In genomic region chr10:86083664-86084175, GRCh38 we compare ENCODE assay signal across 24 cellular contexts.
"Had no signal": no experiment of that assay in that cellular context is flagged by ENCODE, and none has a peak within 500 bp of the region (broad histone marks: within the 10 kb centered on the region; RNA-seq: fewer than 3 reads in every experiment).

No MANE protein-coding gene starts in this region.

- ATAC-seq: activated CD4-positive, alpha-beta T cell treated with anti-CD3 and anti-CD28 coated beads for 36 hours; activated naive CD4-positive, alpha-beta T cell treated with anti-CD3 and anti-CD28 coated beads, Interleukin-2, amount 50 U/mL, for 72 hours; activated T-cell treated with anti-CD3 and anti-CD28 coated beads, Interleukin-2, amount 50 U/mL, for 4 hours; activated T-helper 17 cell treated with anti-CD3 and anti-CD28 coated beads, Interleukin-2, amount 50 U/mL, for 72 hours; effector memory CD8-positive, alpha-beta T cell; gastroesophageal sphincter; left colon; pancreas; psoas muscle had no signal

- H3K27ac Mint-ChIP-seq: activated CD4-positive, alpha-beta T cell treated with anti-CD3 and anti-CD28 coated beads for 36 hours; activated naive CD4-positive, alpha-beta T cell treated with anti-CD3 and anti-CD28 coated beads, Interleukin-2, amount 50 U/mL, for 72 hours; activated T-helper 17 cell treated with anti-CD3 and anti-CD28 coated beads, Interleukin-2, amount 50 U/mL, for 72 hours; effector memory CD8-positive, alpha-beta T cell; nephron had no signal

- H3K27ac ChIP-seq: breast epithelium, colonic mucosa, dorsolateral prefrontal cortex, gastroesophageal sphincter, neutrophil, pancreas, psoas muscle, testis, transverse colon had no signal

- H3K36me3 ChIP-seq: breast epithelium, colonic mucosa, gastroesophageal sphincter, neutrophil, pancreas, transverse colon had no signal

- H3K4me1 ChIP-seq: breast epithelium, colonic mucosa, gastroesophageal sphincter, pancreas, psoas muscle, testis, transverse colon had no signal

- H3K36me3 Mint-ChIP-seq: activated naive CD4-positive, alpha-beta T cell treated with anti-CD3 and anti-CD28 coated beads, Interleukin-2, amount 50 U/mL, for 72 hours had no signal

- H3K27me3 ChIP-seq: breast epithelium, colonic mucosa, dorsolateral prefrontal cortex, pancreas, testis, transverse colon had no signal

- H3K4me1 Mint-ChIP-seq: activated CD4-positive, alpha-beta T cell treated with anti-CD3 and anti-CD28 coated beads for 36 hours; activated T-helper 17 cell treated with anti-CD3 and anti-CD28 coated beads, Interleukin-2, amount 50 U/mL, for 72 hours; central memory CD8-positive, alpha-beta T cell had no signal

- H3K9me3 ChIP-seq: breast epithelium, colonic mucosa, gastroesophageal sphincter, neutrophil, pancreas, psoas muscle, testis, transverse colon had no signal

- H3K4me3 ChIP-seq: breast epithelium, colonic mucosa, dorsolateral prefrontal cortex, gastroesophageal sphincter, pancreas, psoas muscle, testis, transverse colon had no signal

- H3K9me3 Mint-ChIP-seq: activated naive CD4-positive, alpha-beta T cell treated with anti-CD3 and anti-CD28 coated beads, Interleukin-2, amount 50 U/mL, for 72 hours; activated T-cell treated with anti-CD3 and anti-CD28 coated beads, Interleukin-2, amount 50 U/mL, for 4 hours; activated T-helper 17 cell treated with anti-CD3 and anti-CD28 coated beads, Interleukin-2, amount 50 U/mL, for 72 hours; central memory CD8-positive, alpha-beta T cell; effector memory CD8-positive, alpha-beta T cell; nephron had no signal

- DNase-seq: activated CD4-positive, alpha-beta T cell treated with anti-CD3 and anti-CD28 coated beads for 36 hours; activated CD4-positive, CD25-positive, alpha-beta regulatory T cell; activated naive CD4-positive, alpha-beta T cell; activated T-cell treated with anti-CD3 and anti-CD28 coated beads, Interleukin-2, amount 50 U/mL, for 4 hours; colonic mucosa; effector memory CD8-positive, alpha-beta T cell; hippocampal formation; kidney; left colon; mammary epithelial cell; pancreas; psoas muscle; stimulated activated naive CD4-positive, alpha-beta T cell; T-helper 1 cell; testis; transverse colon had no signal

- H3K4me3 Mint-ChIP-seq: activated CD4-positive, alpha-beta T cell treated with anti-CD3 and anti-CD28 coated beads for 36 hours; activated T-cell treated with anti-CD3 and anti-CD28 coated beads, Interleukin-2, amount 50 U/mL, for 4 hours; activated T-helper 17 cell treated with anti-CD3 and anti-CD28 coated beads, Interleukin-2, amount 50 U/mL, for 72 hours; central memory CD8-positive, alpha-beta T cell; effector memory CD8-positive, alpha-beta T cell; nephron had no signal
